26 cellular contexts compared by ENCODE assay signal in the genomic region with DNA sequence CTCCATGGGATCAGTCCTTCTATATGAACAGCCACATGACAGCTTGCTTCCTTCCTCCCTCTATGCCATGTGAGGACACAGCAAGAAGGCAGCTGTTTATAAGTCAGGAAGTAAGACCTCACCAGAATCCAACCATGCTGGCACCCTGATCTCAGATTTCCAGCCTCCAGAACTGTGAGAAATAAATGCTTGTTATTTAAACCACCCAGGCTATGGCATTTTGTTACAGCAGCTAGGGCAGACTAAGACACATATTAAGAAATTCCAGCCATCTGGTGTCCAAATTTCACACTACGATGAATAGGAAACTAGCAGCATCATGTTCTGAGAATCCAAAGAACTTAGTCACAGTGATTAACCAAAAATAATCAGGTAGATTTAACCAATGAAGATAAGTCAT.
DNase-seq lines count a peak whose midpoint lies in the region; TF ChIP-seq lines count a peak whose summit lies in the region.
"Had no signal": no experiment of that assay in that cellular context is flagged by ENCODE, and none has a peak within 500 bp of the region (broad histone marks: within the 10 kb centered on the region; RNA-seq: fewer than 3 reads in every experiment).

No MANE protein-coding gene starts in this region.

- WGBS in trophoblast cell (ENCODE audit: extremely low coverage, insufficient coverage, insufficient read length), result no CpG with 5 or more reads among the region's 1 CpG

- H3K79me1 ChIP-seq in trophoblast cell (ENCODE audit: low read length), result no peaks in the 10 kb centered on the region

- H4K91ac ChIP-seq in trophoblast cell (ENCODE audit: low read depth, low read length), result no peak overlapping the region

- no peak for TF ChIP-seq CTCF in colonic mucosa (IDR thresholded peaks at IDR 0.05)
- TF ChIP-seq CTCF in MM.1S (IDR thresholded peaks at IDR 0.05; ENCODE audit: low read length), result no peak

- H3K4ac ChIP-seq in trophoblast cell (ENCODE audit: low read depth, low read length), result no peak overlapping the region

- no peak overlapping the region for H3K18ac ChIP-seq in trophoblast cell (ENCODE audit: low read length)

- no peak overlapping the region for H4K12ac ChIP-seq in trophoblast cell (ENCODE audit: low read depth, low read length)

- no peak overlapping the region for H2BK5ac ChIP-seq in trophoblast cell (ENCODE audit: low read depth, low read length, poor library complexity)

- H4K8ac ChIP-seq in trophoblast cell (ENCODE audit: low read depth, low read length), result no peak overlapping the region

- H3K9ac ChIP-seq in trophoblast cell (ENCODE audit: low read length) (no peak overlapping the region), colonic mucosa (ENCODE audit: low read depth in 2 of 2, low read length in 2 of 2) (no peak overlapping the region), MM.1S (ENCODE audit: low read length) (no peak overlapping the region)

- H3K79me2 ChIP-seq in trophoblast cell (ENCODE audit: control insufficient read depth, insufficient read depth, low read length, poor library complexity) (no peaks in the 10 kb centered on the region), MM.1S (ENCODE audit: low read length) (no peaks in the 10 kb centered on the region)

- H2AFZ ChIP-seq in trophoblast cell (ENCODE audit: insufficient read depth, low read length, poor library complexity) (no peak overlapping the region), MM.1S (ENCODE audit: low read length) (no peak overlapping the region)

- H3K23ac ChIP-seq in trophoblast cell (ENCODE audit: low read length), result no peak overlapping the region

- H3K36me3 ChIP-seq in trophoblast cell (ENCODE audit: control insufficient read depth in 1 of 2, insufficient read depth in 2 of 2, low read length in 2 of 2) (no peaks in the 10 kb centered on the region), colonic mucosa (no peaks in the 10 kb centered on the region), MM.1S (replicated peaks; ENCODE audit: insufficient read depth, low read length) (no peaks in the 10 kb centered on the region)
- H3K36me3 ChIP-seq: pancreas, vagina had no signal

- H3F3A ChIP-seq in MM.1S (ENCODE audit: insufficient read depth, low read length), result no peaks in the 10 kb centered on the region

- no peak overlapping the region for H2BK120ac ChIP-seq in trophoblast cell (ENCODE audit: insufficient read depth, low read length, poor library complexity)

- intact Hi-C loops in colonic mucosa (cut with DNase I), result no loop called here

- H3K4me2 ChIP-seq in trophoblast cell (ENCODE audit: low read length), result no peak overlapping the region
- no peak overlapping the region for H3K4me2 ChIP-seq in MM.1S (ENCODE audit: low read depth, low read length)

- no peak overlapping the region for H3K27ac ChIP-seq in trophoblast cell (ENCODE audit: low read depth, low read length)
- no peak overlapping the region for H3K27ac ChIP-seq in colonic mucosa
- no peak overlapping the region for H3K27ac ChIP-seq in MM.1S (ENCODE audit: low read length)
- H3K27ac ChIP-seq: coronary artery, pancreas, right atrium auricular region, spleen, testis, vagina had no signal

- H3K4me1 ChIP-seq in trophoblast cell (ENCODE audit: control insufficient read depth in 1 of 2, insufficient read depth in 2 of 2, low read length in 2 of 2) (no peaks in the 10 kb centered on the region), colonic mucosa (no peaks in the 10 kb centered on the region), MM.1S (ENCODE audit: low read length) (no peaks in the 10 kb centered on the region)
- H3K4me1 ChIP-seq: right atrium auricular region, spleen, testis, vagina had no signal

- H3K9me3 ChIP-seq in trophoblast cell (ENCODE audit: insufficient read depth, low read depth, low read length) (no peaks in the 10 kb centered on the region), colonic mucosa (no peaks in the 10 kb centered on the region), MM.1S (replicated peaks; ENCODE audit: insufficient read depth, low read length) (no peaks in the 10 kb centered on the region)
- H3K9me3 ChIP-seq: pancreas, right atrium auricular region, spleen, testis, vagina had no signal

- H4K20me1 ChIP-seq in MM.1S (ENCODE audit: insufficient read depth, low read length), result no peaks in the 10 kb centered on the region

- peak; percentile 4 for DNase-seq in ELR (ENCODE audit: low read depth)
- DNase-seq in LHCN-M2 (ENCODE audit: low read depth), result peak; percentile 10
- DNase-seq in dermis blood vessel endothelial cell, result peak; percentile 27
- DNase-seq in trophoblast cell, result peak; percentile 87 to 90
- no peak for DNase-seq in colonic mucosa
- no peak for DNase-seq in MM.1S
- no peak for DNase-seq in activated CD4-positive, alpha-beta T cell treated with anti-CD3 and anti-CD28 coated beads, Interleukin-2, amount 50 U/mL, for 4 hours
- DNase-seq: activated T-cell treated with anti-CD3 and anti-CD28 coated beads, Interleukin-2, amount 50 U/mL, for 1 hour; CD8-positive, alpha-beta T cell; DMS53; endodermal cell; kidney; NCI-H1417 treated with DMSO at 0.1 percent for 48 hours; NCI-H2107; NCI-H510A treated with DMSO at 0.1 percent for 48 hours; nephron progenitor cell; pancreas; SHP77; spleen; stimulated activated CD4-positive, alpha-beta T cell treated with anti-CD3 and anti-CD28 coated beads, Interleukin-2, amount 100 ng/mL, for 48 hours; stimulated activated naive CD4-positive, alpha-beta T cell; testis had no signal

- H2AK5ac ChIP-seq in trophoblast cell (ENCODE audit: low read length), result no peak overlapping the region

- H3K4me3 ChIP-seq in trophoblast cell (ENCODE audit: low read depth, low read length), result no peak overlapping the region
- H3K4me3 ChIP-seq in colonic mucosa, result no peak overlapping the region
- no peak overlapping the region for H3K4me3 ChIP-seq in MM.1S (ENCODE audit: low read length)
- H3K4me3 ChIP-seq: coronary artery, GM12878, pancreas, right atrium auricular region, spleen, testis, vagina had no signal

- no peaks in the 10 kb centered on the region for H3K9me2 ChIP-seq in MM.1S (replicated peaks; ENCODE audit: insufficient read depth, low read length)

- H3K27me3 ChIP-seq in trophoblast cell (ENCODE audit: insufficient read depth, low read length), result no peaks in the 10 kb centered on the region
- no peaks in the 10 kb centered on the region for H3K27me3 ChIP-seq in colonic mucosa
- H3K27me3 ChIP-seq in MM.1S (replicated peaks; ENCODE audit: insufficient read depth, low read length), result no peaks in the 10 kb centered on the region
- H3K27me3 ChIP-seq: pancreas, right atrium auricular region, spleen, testis, vagina had no signal

- H2BK12ac ChIP-seq in trophoblast cell (ENCODE audit: low read length), result no peak overlapping the region

- H3K14ac ChIP-seq in trophoblast cell (ENCODE audit: low read length), result no peak overlapping the region

Comparison
In these comparisons a context has a peak if more than half of its experiments do, and no peak if none do; other contexts are left out.
1. DNase-seq: peak in ELR (single experiment), LHCN-M2 (single experiment), dermis blood vessel endothelial cell (single experiment) and trophoblast cell (2 of 2); none in colonic mucosa (single experiment), MM.1S (single experiment) and activated CD4-positive, alpha-beta T cell treated with anti-CD3 and anti-CD28 coated beads, Interleukin-2, amount 50 U/mL, for 4 hours (0 of 2).